Comparison of ENCODE assay signal across 1 cellular context in the genomic region with DNA sequence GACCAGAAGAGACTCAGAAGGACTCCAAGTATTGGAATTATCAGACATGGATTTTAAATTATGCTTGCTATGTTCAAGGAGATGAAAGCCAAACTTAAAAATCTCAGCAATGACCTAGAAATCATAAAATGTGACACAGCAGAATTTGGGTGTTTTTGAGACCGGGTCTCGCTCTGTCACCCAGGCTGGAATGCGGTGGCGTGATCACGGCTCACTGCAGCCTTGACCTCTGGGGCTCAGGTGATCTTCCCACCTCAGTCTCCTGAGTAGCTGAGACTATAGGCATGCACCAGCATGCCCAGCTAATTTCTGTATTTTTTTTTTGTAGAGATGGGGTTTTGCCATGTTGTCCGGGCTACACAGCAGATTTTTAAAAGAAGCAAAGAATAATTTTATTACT.
TF ChIP-seq lines count a peak whose summit lies in the region.

No MANE protein-coding gene starts in this region.

TF ChIP-seq in HCT116, 20 proteins besides CTCF, POLR2A, EP300 and RAD21 (continued from another document):
- TF ChIP-seq, protein P1, sequence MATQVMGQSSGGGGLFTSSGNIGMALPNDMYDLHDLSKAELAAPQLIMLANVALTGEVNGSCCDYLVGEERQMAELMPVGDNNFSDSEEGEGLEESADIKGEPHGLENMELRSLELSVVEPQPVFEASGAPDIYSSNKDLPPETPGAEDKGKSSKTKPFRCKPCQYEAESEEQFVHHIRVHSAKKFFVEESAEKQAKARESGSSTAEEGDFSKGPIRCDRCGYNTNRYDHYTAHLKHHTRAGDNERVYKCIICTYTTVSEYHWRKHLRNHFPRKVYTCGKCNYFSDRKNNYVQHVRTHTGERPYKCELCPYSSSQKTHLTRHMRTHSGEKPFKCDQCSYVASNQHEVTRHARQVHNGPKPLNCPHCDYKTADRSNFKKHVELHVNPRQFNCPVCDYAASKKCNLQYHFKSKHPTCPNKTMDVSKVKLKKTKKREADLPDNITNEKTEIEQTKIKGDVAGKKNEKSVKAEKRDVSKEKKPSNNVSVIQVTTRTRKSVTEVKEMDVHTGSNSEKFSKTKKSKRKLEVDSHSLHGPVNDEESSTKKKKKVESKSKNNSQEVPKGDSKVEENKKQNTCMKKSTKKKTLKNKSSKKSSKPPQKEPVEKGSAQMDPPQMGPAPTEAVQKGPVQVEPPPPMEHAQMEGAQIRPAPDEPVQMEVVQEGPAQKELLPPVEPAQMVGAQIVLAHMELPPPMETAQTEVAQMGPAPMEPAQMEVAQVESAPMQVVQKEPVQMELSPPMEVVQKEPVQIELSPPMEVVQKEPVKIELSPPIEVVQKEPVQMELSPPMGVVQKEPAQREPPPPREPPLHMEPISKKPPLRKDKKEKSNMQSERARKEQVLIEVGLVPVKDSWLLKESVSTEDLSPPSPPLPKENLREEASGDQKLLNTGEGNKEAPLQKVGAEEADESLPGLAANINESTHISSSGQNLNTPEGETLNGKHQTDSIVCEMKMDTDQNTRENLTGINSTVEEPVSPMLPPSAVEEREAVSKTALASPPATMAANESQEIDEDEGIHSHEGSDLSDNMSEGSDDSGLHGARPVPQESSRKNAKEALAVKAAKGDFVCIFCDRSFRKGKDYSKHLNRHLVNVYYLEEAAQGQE (IDR thresholded peaks at IDR 0.05; ENCODE audit: low read depth) = no peak
